9 cellular contexts compared by ENCODE assay signal in genomic region chr16:73053379-73054130, GRCh38. TPM values are rescaled to one million over a fixed set of nuclear protein-coding genes. Genes with fewer than 3 reads are reported as not detected.
DNase-seq lines count a peak whose midpoint lies in the region; ATAC-seq and TF ChIP-seq lines count a peak whose summit lies in the region.
"Had no signal": no experiment of that assay in that cellular context is flagged by ENCODE, and none has a peak within 500 bp of the region (broad histone marks: within the 10 kb centered on the region; RNA-seq: fewer than 3 reads in every experiment).

No MANE protein-coding gene starts in this region.

- H3K9me2 ChIP-seq in hepatocyte (replicated peaks; ENCODE audit: insufficient read depth): no peaks in the 10 kb centered on the region

- H3K4me2 ChIP-seq in hepatocyte: peak overlapping the region; percentile 82

- no peak for ATAC-seq in stimulated activated memory B cell treated with anti-CD40 and anti-IgM and Interleukin-4, amounts not matched to agents 10 μg/mL and 1 μg/mL and 100 μg/mL, for 72 hours
- no peak for ATAC-seq in CD4-positive, alpha-beta T cell (ENCODE audit: poor library complexity)

- H3K27me3 ChIP-seq in hepatocyte (no peaks in the 10 kb centered on the region), spleen (replicated peaks in 1 of 7) (peaks cover 0 to 21% (median 0%) of the 10 kb centered on the region in 7 donors)
- H3K27me3 ChIP-seq in CD4-positive, alpha-beta T cell (ENCODE audit: control insufficient read depth, insufficient read depth, low read length): peaks cover 49% of the 10 kb centered on the region

- CTCF ChIA-PET in CD4-positive, alpha-beta T cell (lab: Charles Lee): no interaction called here

- no peak overlapping the region for H3K4me3 Mint-ChIP-seq in stimulated activated memory B cell treated with anti-CD40 and anti-IgM and Interleukin-4, amounts not matched to agents 10 μg/mL and 1 μg/mL and 100 μg/mL, for 72 hours
- H3K4me3 Mint-ChIP-seq in CD4-positive, alpha-beta T cell: no peak overlapping the region
- H3K4me3 Mint-ChIP-seq: brain had no signal

- H3K79me2 ChIP-seq in hepatocyte: peaks cover 76% of the 10 kb centered on the region

- H3K4me1 ChIP-seq in hepatocyte (ENCODE audit: insufficient read depth) (peaks cover 76% of the 10 kb centered on the region), spleen (peaks cover 14 to 69% (median 41%) of the 10 kb centered on the region in 6 donors)

- 29% methylated on average over 15 of the region's 15 CpGs for WGBS in hepatocyte (ENCODE audit: low lambda C conversion rate, missing lambda C conversion rate)
- 53 to 65% (median 62%) methylated on average over 15 of the region's 15 CpGs for WGBS in spleen, 5 donors

- peak overlapping the region; percentile 6 for H2AFZ ChIP-seq in hepatocyte

- H3K27ac ChIP-seq in hepatocyte (peak overlapping the region; percentile 89), spleen (peak overlapping the region in 7 of 8 donors; percentile 44 to 91 (median 72))
- no peak overlapping the region for H3K27ac ChIP-seq in CD4-positive, alpha-beta T cell (ENCODE audit: low read depth, low read length)

- no peak overlapping the region for H3K4me3 ChIP-seq in hepatocyte
- H3K4me3 ChIP-seq in spleen: no peak overlapping the region

- peaks cover 21% of the 10 kb centered on the region for H3K27me3 Mint-ChIP-seq in stimulated activated memory B cell treated with anti-CD40 and anti-IgM and Interleukin-4, amounts not matched to agents 10 μg/mL and 1 μg/mL and 100 μg/mL, for 72 hours
- H3K27me3 Mint-ChIP-seq in CD4-positive, alpha-beta T cell: no peaks in the 10 kb centered on the region

- H3K9me3 ChIP-seq in hepatocyte (ENCODE audit: low read depth) (no peaks in the 10 kb centered on the region), spleen (no peaks in the 10 kb centered on the region)
- no peaks in the 10 kb centered on the region for H3K9me3 ChIP-seq in CD4-positive, alpha-beta T cell (ENCODE audit: control insufficient read depth, low read length)

- peaks cover 6% of the 10 kb centered on the region for H3K36me3 Mint-ChIP-seq in stimulated activated memory B cell treated with anti-CD40 and anti-IgM and Interleukin-4, amounts not matched to agents 10 μg/mL and 1 μg/mL and 100 μg/mL, for 72 hours
- H3K36me3 Mint-ChIP-seq in CD4-positive, alpha-beta T cell (ENCODE audit: low read depth): peaks cover 3% of the 10 kb centered on the region
- H3K36me3 Mint-ChIP-seq: brain had no signal

- TF ChIP-seq CTCF in hepatocyte (IDR thresholded peaks at IDR 0.05; ENCODE audit: poor library complexity): no peak
- no peak for TF ChIP-seq CTCF in spleen (IDR thresholded peaks at IDR 0.05 in 8 of 11, conservative IDR thresholded peaks at IDR 0.05 in 3 of 11)
- no peak for TF ChIP-seq CTCF in CD4-positive, alpha-beta T cell (IDR thresholded peaks at IDR 0.05)

- H3K36me3 ChIP-seq in hepatocyte (replicated peaks; ENCODE audit: insufficient read depth, low read depth) (no peaks in the 10 kb centered on the region), spleen (no peaks in the 10 kb centered on the region)

- peaks cover 40% of the 10 kb centered on the region for H3K4me1 Mint-ChIP-seq in stimulated activated memory B cell treated with anti-CD40 and anti-IgM and Interleukin-4, amounts not matched to agents 10 μg/mL and 1 μg/mL and 100 μg/mL, for 72 hours
- peaks cover 22% of the 10 kb centered on the region for H3K4me1 Mint-ChIP-seq in CD4-positive, alpha-beta T cell (ENCODE audit: low read depth)
- H3K4me1 Mint-ChIP-seq: brain had no signal

- DNase-seq in HT-29 (ENCODE audit: low spot score) (peak; percentile 37), SHP77 (lab: John Stamatoyannopoulos, UW) (peak; percentile 82 to 90), hepatocyte (ENCODE audit: low spot score) (no peak), spleen (no peak), foreskin melanocyte (no peak)
- no peak for DNase-seq in stimulated activated CD4-positive, alpha-beta T cell treated with anti-CD3 and anti-CD28 coated beads, Interleukin-12 subunit alpha, Interleukin-12 subunit beta, amount 100 ng/mL, for 4 hours
- no peak for DNase-seq in CD4-positive, alpha-beta T cell

- TF ChIP-seq POLR2A in spleen (IDR thresholded peaks at IDR 0.05): no peak

- intact Hi-C loops in spleen (cut with DNase I; ENCODE audit: low total_unique reads): loop anchor here (10.0 kb wide), 1 partner anchor 219 kb away; no protein-coding TSS in a partner anchor
- intact Hi-C loops in CD4-positive, alpha-beta T cell (cut with DNase I, micrococcal nuclease): no loop called here

- no peak overlapping the region for H3K27ac Mint-ChIP-seq in stimulated activated memory B cell treated with anti-CD40 and anti-IgM and Interleukin-4, amounts not matched to agents 10 μg/mL and 1 μg/mL and 100 μg/mL, for 72 hours
- H3K27ac Mint-ChIP-seq in CD4-positive, alpha-beta T cell: no peak overlapping the region

- POLR2A ChIA-PET in CD4-positive, alpha-beta T cell (lab: Charles Lee): no interaction called here

- no peaks in the 10 kb centered on the region for H3K9me3 Mint-ChIP-seq in stimulated activated memory B cell treated with anti-CD40 and anti-IgM and Interleukin-4, amounts not matched to agents 10 μg/mL and 1 μg/mL and 100 μg/mL, for 72 hours
- H3K9me3 Mint-ChIP-seq in CD4-positive, alpha-beta T cell: no peaks in the 10 kb centered on the region

- no peaks in the 10 kb centered on the region for H4K20me1 ChIP-seq in hepatocyte (ENCODE audit: insufficient read depth, poor library complexity, severe bottlenecking)

RNA-seq across cellular contexts. Expression of gene ZFHX3, which starts 5.6 kb away (rescaled TPM):
- 2.6 and 3.5 TPM in 2 replicates for total RNA-seq in HT-29 (2014; rRNA removed; shearing (Covaris generic))
- total RNA-seq in hepatocyte (11.5 and 11.6 TPM in 2 replicates), spleen (10 to 100 TPM in 6 of 7 donors, 1 to 10 TPM in 1; 9.1 to 18.5 (median 12.5) TPM)
- polyA plus RNA-seq in hepatocyte (6.4 and 10.9 TPM in 2 replicates), spleen (1 to 10 TPM in 1 of 3 donors, under 1 TPM in 2; 0.47 to 1.5 (median 0.52) TPM)
- under 1 TPM; 0.63 to 0.64 TPM for total RNA-seq in CD4-positive, alpha-beta T cell

Comparison
In these comparisons a context has a peak if more than half of its experiments do, and no peak if none do; other contexts are left out.
1. DNase-seq: peak in HT-29 (single experiment) and SHP77 (2 of 2); none in hepatocyte (single experiment), spleen (single experiment), stimulated activated CD4-positive, alpha-beta T cell treated with anti-CD3 and anti-CD28 coated beads, Interleukin-12 subunit alpha, Interleukin-12 subunit beta, amount 100 ng/mL, for 4 hours (single experiment), foreskin melanocyte (single experiment) and CD4-positive, alpha-beta T cell (0 of 10).